Comparison of ENCODE assay signal across 8 cellular contexts in the genomic region with DNA sequence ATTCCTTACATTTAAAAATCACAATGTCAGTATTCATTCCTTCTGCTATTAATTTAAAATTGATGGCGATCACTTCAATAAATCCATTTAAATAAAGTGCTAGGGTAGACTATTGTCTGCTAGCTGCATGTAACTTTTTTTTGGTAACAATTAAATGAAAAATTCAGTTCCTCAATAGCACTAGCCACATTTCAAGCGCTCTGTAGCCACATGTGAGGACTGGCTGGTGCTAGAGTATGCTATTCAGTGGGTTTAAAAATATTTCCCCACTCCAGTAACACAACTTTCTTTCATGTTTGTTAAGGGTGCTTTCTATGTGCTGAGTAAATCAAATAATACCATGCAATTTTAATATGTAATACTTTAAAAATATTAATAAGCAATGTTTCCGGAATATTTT.
DNase-seq lines count a peak whose midpoint lies in the region; ATAC-seq and TF ChIP-seq lines count a peak whose summit lies in the region.

No MANE protein-coding gene starts in this region.

- peaks cover 7% of the 10 kb centered on the region for H3K4me1 Mint-ChIP-seq in activated naive CD4-positive, alpha-beta T cell treated with anti-CD3 and anti-CD28 coated beads for 36 hours (ENCODE audit: low read depth)

- peak overlapping the region; percentile 90 for H3K4me3 Mint-ChIP-seq in activated naive CD4-positive, alpha-beta T cell treated with anti-CD3 and anti-CD28 coated beads for 36 hours

- no peak for TF ChIP-seq POLR2A in spleen (IDR thresholded peaks at IDR 0.05)

- H3K4me2 ChIP-seq in KMS-11 = peak overlapping the region; percentile 87

- no peaks in the 10 kb centered on the region for H4K20me1 ChIP-seq in KMS-11 (ENCODE audit: insufficient read depth)

- H3K27me3 ChIP-seq in KMS-11 (ENCODE audit: insufficient read depth, low read depth) = no peaks in the 10 kb centered on the region
- no peaks in the 10 kb centered on the region for H3K27me3 ChIP-seq in iPS-18a (ENCODE audit: control insufficient read depth, insufficient read depth, low read length)
- H3K27me3 ChIP-seq in spleen (replicated peaks in 1 of 7) = no peaks in the 10 kb centered on the region

- H3K36me3 Mint-ChIP-seq in activated naive CD4-positive, alpha-beta T cell treated with anti-CD3 and anti-CD28 coated beads for 36 hours (ENCODE audit: low read depth) = peaks cover 14% of the 10 kb centered on the region
- peaks cover 4 to 8% of the 10 kb centered on the region in 2 donors for H3K36me3 Mint-ChIP-seq in activated naive CD4-positive, alpha-beta T cell treated with anti-CD3 and anti-CD28 coated beads, Interleukin-2, amount 50 U/mL, for 72 hours

- H2AFZ ChIP-seq in KMS-11 (ENCODE audit: low read depth) = peak overlapping the region; percentile 75

- no peak for DNase-seq in activated naive CD4-positive, alpha-beta T cell treated with anti-CD3 and anti-CD28 coated beads for 36 hours
- no peak for DNase-seq in activated naive CD4-positive, alpha-beta T cell (lab: John Stamatoyannopoulos, UW)
- no peak for DNase-seq in activated naive CD4-positive, alpha-beta T cell treated with anti-CD3 and anti-CD28 coated beads, Interleukin-2, amount 50 U/mL, for 72 hours (ENCODE audit: low spot score in 2 of 2)
- DNase-seq in spleen = no peak
- DNase-seq in inferior parietal cortex (ENCODE audit: extremely low spot score) = no peak
- DNase-seq in omental fat pad (ENCODE audit: low spot score) = no peak

- peak overlapping the region; percentile 97 for H3K27ac Mint-ChIP-seq in activated naive CD4-positive, alpha-beta T cell treated with anti-CD3 and anti-CD28 coated beads for 36 hours
- peak overlapping the region; percentile 94 to 99 for H3K27ac Mint-ChIP-seq in activated naive CD4-positive, alpha-beta T cell treated with anti-CD3 and anti-CD28 coated beads, Interleukin-2, amount 50 U/mL, for 72 hours

- TF ChIP-seq CTCF in KMS-11 (conservative IDR thresholded peaks at IDR 0.05; ENCODE audit: low read depth, low read length) (no peak), spleen (IDR thresholded peaks at IDR 0.05 in 8 of 11, conservative IDR thresholded peaks at IDR 0.05 in 3 of 11) (no peak), omental fat pad (IDR thresholded peaks at IDR 0.05) (no peak)

- CTCF ChIA-PET in activated naive CD4-positive, alpha-beta T cell treated with anti-CD3 and anti-CD28 coated beads for 36 hours (lab: Charles Lee) = interaction anchor here (1.0 to 1.9 kb wide), 5 partner anchors 9 to 141 kb away, joined by 3 to 11 read pairs (median 5); no protein-coding TSS in a partner anchor

- no peaks in the 10 kb centered on the region for H3K36me3 ChIP-seq in KMS-11 (ENCODE audit: insufficient read depth)
- H3K36me3 ChIP-seq in iPS-18a (ENCODE audit: control insufficient read depth, low read depth, low read length) = peaks cover 16% of the 10 kb centered on the region
- peaks cover 0 to 31% (median 15%) of the 10 kb centered on the region in 6 donors for H3K36me3 ChIP-seq in spleen

- H3K27me3 Mint-ChIP-seq in activated naive CD4-positive, alpha-beta T cell treated with anti-CD3 and anti-CD28 coated beads for 36 hours (ENCODE audit: low read depth) = no peaks in the 10 kb centered on the region

- peak overlapping the region; percentile 87 for H3K9ac ChIP-seq in KMS-11
- peak overlapping the region; percentile 73 for H3K9ac ChIP-seq in iPS-18a (ENCODE audit: low read length)

- no peak overlapping the region for H3K4me3 ChIP-seq in KMS-11 (IDR thresholded peaks at IDR 0.05; ENCODE audit: insufficient read depth, low read depth, low read length)
- H3K4me3 ChIP-seq in iPS-18a (ENCODE audit: low read length) = peak overlapping the region; percentile 75
- H3K4me3 ChIP-seq in spleen = peak overlapping the region; percentile 39 to 76 (median 52)

- H3K9me3 ChIP-seq in iPS-18a (ENCODE audit: control insufficient read depth, low read depth, low read length) (no peaks in the 10 kb centered on the region), spleen (peaks cover 0 to 4% (median 0%) of the 10 kb centered on the region in 8 donors)

- intact Hi-C loops in activated naive CD4-positive, alpha-beta T cell treated with anti-CD3 and anti-CD28 coated beads for 36 hours (cut with micrococcal nuclease) = loop anchor here (2.0 to 5.0 kb wide), 2 partner anchors 110 to 247 kb away; no protein-coding TSS in a partner anchor
- intact Hi-C loops in spleen (cut with DNase I; ENCODE audit: low total_unique reads) = no loop called here

- no peaks in the 10 kb centered on the region for H3K79me2 ChIP-seq in KMS-11 (ENCODE audit: insufficient read depth, low read depth)

- H3K27ac ChIP-seq in KMS-11 (peak overlapping the region; percentile 92), iPS-18a (ENCODE audit: low read length) (no peak overlapping the region), spleen (peak overlapping the region; percentile 85 to 97 (median 94))

- H3K4me1 ChIP-seq in KMS-11 (ENCODE audit: low read depth, poor library complexity, severe bottlenecking) = peaks cover 19% of the 10 kb centered on the region
- H3K4me1 ChIP-seq in iPS-18a (ENCODE audit: control insufficient read depth, low read depth, low read length) = peaks cover 5% of the 10 kb centered on the region
- peaks cover 10 to 26% (median 19%) of the 10 kb centered on the region in 6 donors for H3K4me1 ChIP-seq in spleen

- no peaks in the 10 kb centered on the region for H3K9me3 Mint-ChIP-seq in activated naive CD4-positive, alpha-beta T cell treated with anti-CD3 and anti-CD28 coated beads for 36 hours
- H3K9me3 Mint-ChIP-seq in activated naive CD4-positive, alpha-beta T cell treated with anti-CD3 and anti-CD28 coated beads, Interleukin-2, amount 50 U/mL, for 72 hours = no peaks in the 10 kb centered on the region

- WGBS in spleen, 5 donors = 26 to 35% (median 31%) methylated on average over 3 of the region's 3 CpGs

- ATAC-seq in activated naive CD4-positive, alpha-beta T cell treated with anti-CD3 and anti-CD28 coated beads, Interleukin-2, amount 50 U/mL, for 72 hours = no peak
- no peak for ATAC-seq in omental fat pad (ENCODE audit: low FRiP score)
